ENCODE assay signal across 1 cellular context in genomic region chr14:73290279-73290678, GRCh38.
TF ChIP-seq lines count a peak whose summit lies in the region.

No MANE protein-coding gene starts in this region.

TF ChIP-seq in GM12878, 131 proteins besides CTCF, POLR2A, EP300 and RAD21 (continued from another document and continues in another):
- TF ChIP-seq, protein P1, sequence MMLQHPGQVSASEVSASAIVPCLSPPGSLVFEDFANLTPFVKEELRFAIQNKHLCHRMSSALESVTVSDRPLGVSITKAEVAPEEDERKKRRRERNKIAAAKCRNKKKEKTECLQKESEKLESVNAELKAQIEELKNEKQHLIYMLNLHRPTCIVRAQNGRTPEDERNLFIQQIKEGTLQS (IDR thresholded peaks at IDR 0.05; ENCODE audit: borderline replicate concordance, extremely low read depth, low read depth, low read length) = no peak
- TF ChIP-seq SIN3A (IDR thresholded peaks at IDR 0.05; ENCODE audit: low read depth, low read length) = no peak
- TF ChIP-seq REST (IDR thresholded peaks at IDR 0.05; ENCODE audit: low read depth, low read length) = no peak
- TF ChIP-seq, protein P2, sequence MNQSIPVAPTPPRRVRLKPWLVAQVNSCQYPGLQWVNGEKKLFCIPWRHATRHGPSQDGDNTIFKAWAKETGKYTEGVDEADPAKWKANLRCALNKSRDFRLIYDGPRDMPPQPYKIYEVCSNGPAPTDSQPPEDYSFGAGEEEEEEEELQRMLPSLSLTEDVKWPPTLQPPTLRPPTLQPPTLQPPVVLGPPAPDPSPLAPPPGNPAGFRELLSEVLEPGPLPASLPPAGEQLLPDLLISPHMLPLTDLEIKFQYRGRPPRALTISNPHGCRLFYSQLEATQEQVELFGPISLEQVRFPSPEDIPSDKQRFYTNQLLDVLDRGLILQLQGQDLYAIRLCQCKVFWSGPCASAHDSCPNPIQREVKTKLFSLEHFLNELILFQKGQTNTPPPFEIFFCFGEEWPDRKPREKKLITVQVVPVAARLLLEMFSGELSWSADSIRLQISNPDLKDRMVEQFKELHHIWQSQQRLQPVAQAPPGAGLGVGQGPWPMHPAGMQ (IDR thresholded peaks at IDR 0.05; ENCODE audit: borderline replicate concordance) = no peak
- TF ChIP-seq ZNF217 (IDR thresholded peaks at IDR 0.05) = 0 out of 2 replicates have a peak, but pooled peaks have one; percentile 50
- TF ChIP-seq WRNIP1 (IDR thresholded peaks at IDR 0.05; ENCODE audit: borderline replicate concordance, low read depth, low read length) = no peak
- no peak for TF ChIP-seq HDAC2 (IDR thresholded peaks at IDR 0.05)
- no peak for TF ChIP-seq HDGF (IDR thresholded peaks at IDR 0.05)
- TF ChIP-seq, protein P3, sequence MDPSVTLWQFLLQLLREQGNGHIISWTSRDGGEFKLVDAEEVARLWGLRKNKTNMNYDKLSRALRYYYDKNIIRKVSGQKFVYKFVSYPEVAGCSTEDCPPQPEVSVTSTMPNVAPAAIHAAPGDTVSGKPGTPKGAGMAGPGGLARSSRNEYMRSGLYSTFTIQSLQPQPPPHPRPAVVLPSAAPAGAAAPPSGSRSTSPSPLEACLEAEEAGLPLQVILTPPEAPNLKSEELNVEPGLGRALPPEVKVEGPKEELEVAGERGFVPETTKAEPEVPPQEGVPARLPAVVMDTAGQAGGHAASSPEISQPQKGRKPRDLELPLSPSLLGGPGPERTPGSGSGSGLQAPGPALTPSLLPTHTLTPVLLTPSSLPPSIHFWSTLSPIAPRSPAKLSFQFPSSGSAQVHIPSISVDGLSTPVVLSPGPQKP (IDR thresholded peaks at IDR 0.05; ENCODE audit: low read depth, low read length) = no peak
- peak; percentile 59 for TF ChIP-seq MEF2B (IDR thresholded peaks at IDR 0.05; ENCODE audit: partially characterized antibody, poor library complexity, severe bottlenecking)
- no peak for TF ChIP-seq ZSCAN29 (IDR thresholded peaks at IDR 0.05)
- no peak for TF ChIP-seq STAT1 (conservative IDR thresholded peaks at IDR 0.05)
- TF ChIP-seq SMARCA5 (IDR thresholded peaks at IDR 0.05) = no peak
- TF ChIP-seq JUND (IDR thresholded peaks at IDR 0.05; ENCODE audit: low read depth, low read length) = 0 out of 2 replicates have a peak, but pooled peaks have one; percentile 63
- no peak for TF ChIP-seq NFYA (IDR thresholded peaks at IDR 0.05; ENCODE audit: borderline replicate concordance, low read depth, low read length)
- TF ChIP-seq NR2C1 (IDR thresholded peaks at IDR 0.05) = no peak
- peak; percentile 84 for TF ChIP-seq PML (IDR thresholded peaks at IDR 0.05; ENCODE audit: low read length)
- TF ChIP-seq, protein P4, sequence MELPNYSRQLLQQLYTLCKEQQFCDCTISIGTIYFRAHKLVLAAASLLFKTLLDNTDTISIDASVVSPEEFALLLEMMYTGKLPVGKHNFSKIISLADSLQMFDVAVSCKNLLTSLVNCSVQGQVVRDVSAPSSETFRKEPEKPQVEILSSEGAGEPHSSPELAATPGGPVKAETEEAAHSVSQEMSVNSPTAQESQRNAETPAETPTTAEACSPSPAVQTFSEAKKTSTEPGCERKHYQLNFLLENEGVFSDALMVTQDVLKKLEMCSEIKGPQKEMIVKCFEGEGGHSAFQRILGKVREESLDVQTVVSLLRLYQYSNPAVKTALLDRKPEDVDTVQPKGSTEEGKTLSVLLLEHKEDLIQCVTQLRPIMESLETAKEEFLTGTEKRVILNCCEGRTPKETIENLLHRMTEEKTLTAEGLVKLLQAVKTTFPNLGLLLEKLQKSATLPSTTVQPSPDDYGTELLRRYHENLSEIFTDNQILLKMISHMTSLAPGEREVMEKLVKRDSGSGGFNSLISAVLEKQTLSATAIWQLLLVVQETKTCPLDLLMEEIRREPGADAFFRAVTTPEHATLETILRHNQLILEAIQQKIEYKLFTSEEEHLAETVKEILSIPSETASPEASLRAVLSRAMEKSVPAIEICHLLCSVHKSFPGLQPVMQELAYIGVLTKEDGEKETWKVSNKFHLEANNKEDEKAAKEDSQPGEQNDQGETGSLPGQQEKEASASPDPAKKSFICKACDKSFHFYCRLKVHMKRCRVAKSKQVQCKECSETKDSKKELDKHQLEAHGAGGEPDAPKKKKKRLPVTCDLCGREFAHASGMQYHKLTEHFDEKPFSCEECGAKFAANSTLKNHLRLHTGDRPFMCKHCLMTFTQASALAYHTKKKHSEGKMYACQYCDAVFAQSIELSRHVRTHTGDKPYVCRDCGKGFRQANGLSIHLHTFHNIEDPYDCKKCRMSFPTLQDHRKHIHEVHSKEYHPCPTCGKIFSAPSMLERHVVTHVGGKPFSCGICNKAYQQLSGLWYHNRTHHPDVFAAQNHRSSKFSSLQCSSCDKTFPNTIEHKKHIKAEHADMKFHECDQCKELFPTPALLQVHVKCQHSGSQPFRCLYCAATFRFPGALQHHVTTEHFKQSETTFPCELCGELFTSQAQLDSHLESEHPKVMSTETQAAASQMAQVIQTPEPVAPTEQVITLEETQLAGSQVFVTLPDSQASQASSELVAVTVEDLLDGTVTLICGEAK (IDR thresholded peaks at IDR 0.05; ENCODE audit: borderline replicate concordance) = no peak
- TF ChIP-seq HCFC1 (IDR thresholded peaks at IDR 0.05; ENCODE audit: low read length) = no peak
- TF ChIP-seq, protein P5, sequence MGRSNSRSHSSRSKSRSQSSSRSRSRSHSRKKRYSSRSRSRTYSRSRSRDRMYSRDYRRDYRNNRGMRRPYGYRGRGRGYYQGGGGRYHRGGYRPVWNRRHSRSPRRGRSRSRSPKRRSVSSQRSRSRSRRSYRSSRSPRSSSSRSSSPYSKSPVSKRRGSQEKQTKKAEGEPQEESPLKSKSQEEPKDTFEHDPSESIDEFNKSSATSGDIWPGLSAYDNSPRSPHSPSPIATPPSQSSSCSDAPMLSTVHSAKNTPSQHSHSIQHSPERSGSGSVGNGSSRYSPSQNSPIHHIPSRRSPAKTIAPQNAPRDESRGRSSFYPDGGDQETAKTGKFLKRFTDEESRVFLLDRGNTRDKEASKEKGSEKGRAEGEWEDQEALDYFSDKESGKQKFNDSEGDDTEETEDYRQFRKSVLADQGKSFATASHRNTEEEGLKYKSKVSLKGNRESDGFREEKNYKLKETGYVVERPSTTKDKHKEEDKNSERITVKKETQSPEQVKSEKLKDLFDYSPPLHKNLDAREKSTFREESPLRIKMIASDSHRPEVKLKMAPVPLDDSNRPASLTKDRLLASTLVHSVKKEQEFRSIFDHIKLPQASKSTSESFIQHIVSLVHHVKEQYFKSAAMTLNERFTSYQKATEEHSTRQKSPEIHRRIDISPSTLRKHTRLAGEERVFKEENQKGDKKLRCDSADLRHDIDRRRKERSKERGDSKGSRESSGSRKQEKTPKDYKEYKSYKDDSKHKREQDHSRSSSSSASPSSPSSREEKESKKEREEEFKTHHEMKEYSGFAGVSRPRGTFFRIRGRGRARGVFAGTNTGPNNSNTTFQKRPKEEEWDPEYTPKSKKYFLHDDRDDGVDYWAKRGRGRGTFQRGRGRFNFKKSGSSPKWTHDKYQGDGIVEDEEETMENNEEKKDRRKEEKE (IDR thresholded peaks at IDR 0.05) = no peak
- TF ChIP-seq, protein P6, sequence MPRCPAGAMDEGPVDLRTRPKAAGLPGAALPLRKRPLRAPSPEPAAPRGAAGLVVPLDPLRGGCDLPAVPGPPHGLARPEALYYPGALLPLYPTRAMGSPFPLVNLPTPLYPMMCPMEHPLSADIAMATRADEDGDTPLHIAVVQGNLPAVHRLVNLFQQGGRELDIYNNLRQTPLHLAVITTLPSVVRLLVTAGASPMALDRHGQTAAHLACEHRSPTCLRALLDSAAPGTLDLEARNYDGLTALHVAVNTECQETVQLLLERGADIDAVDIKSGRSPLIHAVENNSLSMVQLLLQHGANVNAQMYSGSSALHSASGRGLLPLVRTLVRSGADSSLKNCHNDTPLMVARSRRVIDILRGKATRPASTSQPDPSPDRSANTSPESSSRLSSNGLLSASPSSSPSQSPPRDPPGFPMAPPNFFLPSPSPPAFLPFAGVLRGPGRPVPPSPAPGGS (IDR thresholded peaks at IDR 0.05; ENCODE audit: borderline replicate concordance, insufficient read depth, low read depth, low read length, poor library complexity, severe bottlenecking) = peak; percentile 75
- no peak for TF ChIP-seq ZNF592 (IDR thresholded peaks at IDR 0.05)
- TF ChIP-seq EZH2 (IDR thresholded peaks at IDR 0.05; ENCODE audit: borderline replicate concordance, control insufficient read depth, low read depth, low read length) = no peak
- TF ChIP-seq ZNF207 (IDR thresholded peaks at IDR 0.05; ENCODE audit: borderline replicate concordance) = no peak
- peak; percentile 67; the same call in 1 of the 2 replicates for TF ChIP-seq MTA3 (IDR thresholded peaks at IDR 0.05; ENCODE audit: borderline replicate concordance, low read length)
- TF ChIP-seq MXI1 (IDR thresholded peaks at IDR 0.05; ENCODE audit: low read depth, low read length) = no peak
- no peak for TF ChIP-seq SMAD1 (IDR thresholded peaks at IDR 0.05; ENCODE audit: low read depth, partially characterized antibody)
- TF ChIP-seq CBX3 (IDR thresholded peaks at IDR 0.05; ENCODE audit: borderline replicate concordance, low read depth) = no peak
- TF ChIP-seq YBX1 (IDR thresholded peaks at IDR 0.05) = no peak
- TF ChIP-seq NFXL1 (IDR thresholded peaks at IDR 0.05; ENCODE audit: borderline replicate concordance) = no peak
- peak; percentile 86; the same call in 1 of the 2 replicates for TF ChIP-seq FOXM1 (IDR thresholded peaks at IDR 0.05; ENCODE audit: low read depth, low read length)
- TF ChIP-seq IKZF1 (conservative IDR thresholded peaks at IDR 0.05) = peak; percentile 45
- no peak for TF ChIP-seq HDAC6 (IDR thresholded peaks at IDR 0.05; ENCODE audit: unreplicated experiment)
- TF ChIP-seq GATAD2B (conservative IDR thresholded peaks at IDR 0.05; ENCODE audit: low read depth) = no peak
- no peak for TF ChIP-seq POLR2AphosphoS5 (IDR thresholded peaks at IDR 0.05; ENCODE audit: low read length)
- TF ChIP-seq NBN (IDR thresholded peaks at IDR 0.05) = no peak
- TF ChIP-seq MTA2 (IDR thresholded peaks at IDR 0.05; ENCODE audit: low read depth) = peak; percentile 80
- peak in 1 of 2 experiments; percentile 66; a peak in 1 of 4 replicates for TF ChIP-seq SRF (IDR thresholded peaks at IDR 0.05; ENCODE audit: low read depth in 2 of 2, low read length in 2 of 2)
